In genomic region chr13:97224544-97225324, GRCh38 we compare ENCODE assay signal across 8 cellular contexts. TPM values are rescaled to one million over a fixed set of nuclear protein-coding genes. Genes with fewer than 3 reads are reported as not detected.
A peak's percentile ranks its signal among the peaks of the same experiment; 100 is the strongest.
DNase-seq lines count a peak whose midpoint lies in the region; ATAC-seq lines count a peak whose summit lies in the region.

No MANE protein-coding gene starts in this region.

- H3K4me3 ChIP-seq in H7 (ENCODE audit: insufficient read depth, low read depth, low read length): no peak overlapping the region

- H3K4me1 Mint-ChIP-seq in activated naive CD8-positive, alpha-beta T cell treated with anti-CD3 and anti-CD28 coated beads, Interleukin-2, amount 10 ng/mL, durations not matched to agents 7 days and 5 days: peaks cover 52% of the 10 kb centered on the region
- peaks cover 57 to 68% of the 10 kb centered on the region in 2 donors for H3K4me1 Mint-ChIP-seq in immature natural killer cell
- H3K4me1 Mint-ChIP-seq in stimulated activated memory B cell treated with anti-CD40 and anti-IgM and Interleukin-4, amounts not matched to agents 10 μg/mL and 1 μg/mL and 100 μg/mL, for 72 hours: peaks cover 52% of the 10 kb centered on the region

- POLR2A ChIA-PET in activated naive CD8-positive, alpha-beta T cell treated with anti-CD3 and anti-CD28 coated beads, Interleukin-2, amount 10 ng/mL, durations not matched to agents 7 days and 5 days (lab: Charles Lee): interaction anchor here (0.7 to 4.5 kb wide), 4 partner anchors 10 to 208 kb away, joined by 5 to 39 read pairs (median 8); partner anchors contain the start of gene RAP2A

- no peaks in the 10 kb centered on the region for H3K27me3 Mint-ChIP-seq in activated naive CD8-positive, alpha-beta T cell treated with anti-CD3 and anti-CD28 coated beads, Interleukin-2, amount 10 ng/mL, durations not matched to agents 7 days and 5 days
- peaks cover 0 to 4% (median 3%) of the 10 kb centered on the region in 3 donors for H3K27me3 Mint-ChIP-seq in immature natural killer cell (ENCODE audit: low read depth in 3 of 3)
- no peaks in the 10 kb centered on the region for H3K27me3 Mint-ChIP-seq in stimulated activated memory B cell treated with anti-CD40 and anti-IgM and Interleukin-4, amounts not matched to agents 10 μg/mL and 1 μg/mL and 100 μg/mL, for 72 hours

- DNase-seq in DMS 273 (lab: John Stamatoyannopoulos, UW; ENCODE audit: unreplicated experiment) (peak; percentile 45), DMS 273 treated with DMSO at 0.1 percent for 48 hours (lab: John Stamatoyannopoulos, UW) (no peak), NCI-H2081 treated with DMSO at 0.1 percent for 48 hours (lab: John Stamatoyannopoulos, UW) (peak; percentile 52), immature natural killer cell (peak; percentile 42 to 64 (median 46)), H7 (no peak), NCI-H187 treated with DMSO at 0.1 percent for 48 hours (lab: John Stamatoyannopoulos, UW) (no peak)
- no peak for DNase-seq in activated naive CD8-positive, alpha-beta T cell treated with anti-CD3 and anti-CD28 coated beads, Interleukin-2, amount 10 ng/mL, durations not matched to agents 7 days and 5 days

- peaks cover 59% of the 10 kb centered on the region for H3K27me3 ChIP-seq in H7 (ENCODE audit: control insufficient read depth, insufficient read depth, low read length)

- no peaks in the 10 kb centered on the region for H3K36me3 ChIP-seq in H7 (replicated peaks; ENCODE audit: control insufficient read depth, insufficient read depth, low read length)

- peak overlapping the region; percentile 87 for H3K27ac Mint-ChIP-seq in activated naive CD8-positive, alpha-beta T cell treated with anti-CD3 and anti-CD28 coated beads, Interleukin-2, amount 10 ng/mL, durations not matched to agents 7 days and 5 days
- H3K27ac Mint-ChIP-seq in immature natural killer cell: peak overlapping the region; percentile 91 to 99 (median 95)
- peak overlapping the region; percentile 79 for H3K27ac Mint-ChIP-seq in stimulated activated memory B cell treated with anti-CD40 and anti-IgM and Interleukin-4, amounts not matched to agents 10 μg/mL and 1 μg/mL and 100 μg/mL, for 72 hours

- ATAC-seq in activated naive CD8-positive, alpha-beta T cell treated with anti-CD3 and anti-CD28 coated beads, Interleukin-2, amount 10 ng/mL, durations not matched to agents 7 days and 5 days (ENCODE audit: low read depth): no peak
- no peak for ATAC-seq in stimulated activated memory B cell treated with anti-CD40 and anti-IgM and Interleukin-4, amounts not matched to agents 10 μg/mL and 1 μg/mL and 100 μg/mL, for 72 hours

- no peaks in the 10 kb centered on the region for H3K9me3 Mint-ChIP-seq in activated naive CD8-positive, alpha-beta T cell treated with anti-CD3 and anti-CD28 coated beads, Interleukin-2, amount 10 ng/mL, durations not matched to agents 7 days and 5 days
- no peaks in the 10 kb centered on the region for H3K9me3 Mint-ChIP-seq in immature natural killer cell
- H3K9me3 Mint-ChIP-seq in stimulated activated memory B cell treated with anti-CD40 and anti-IgM and Interleukin-4, amounts not matched to agents 10 μg/mL and 1 μg/mL and 100 μg/mL, for 72 hours: no peaks in the 10 kb centered on the region

- peaks cover 3% of the 10 kb centered on the region for H3K36me3 Mint-ChIP-seq in activated naive CD8-positive, alpha-beta T cell treated with anti-CD3 and anti-CD28 coated beads, Interleukin-2, amount 10 ng/mL, durations not matched to agents 7 days and 5 days
- H3K36me3 Mint-ChIP-seq in immature natural killer cell: no peaks in the 10 kb centered on the region
- H3K36me3 Mint-ChIP-seq in stimulated activated memory B cell treated with anti-CD40 and anti-IgM and Interleukin-4, amounts not matched to agents 10 μg/mL and 1 μg/mL and 100 μg/mL, for 72 hours: no peaks in the 10 kb centered on the region

- H3K4me3 Mint-ChIP-seq in activated naive CD8-positive, alpha-beta T cell treated with anti-CD3 and anti-CD28 coated beads, Interleukin-2, amount 10 ng/mL, durations not matched to agents 7 days and 5 days: peak overlapping the region; percentile 93
- H3K4me3 Mint-ChIP-seq in immature natural killer cell: peak overlapping the region; percentile 88 to 98 (median 93)
- H3K4me3 Mint-ChIP-seq in stimulated activated memory B cell treated with anti-CD40 and anti-IgM and Interleukin-4, amounts not matched to agents 10 μg/mL and 1 μg/mL and 100 μg/mL, for 72 hours: peak overlapping the region; percentile 82

RNA-seq across cellular contexts. Expression of gene MBNL2, which starts 2.6 kb away (rescaled TPM):
- 10 to 100 TPM; 17.2 to 17.9 TPM for total RNA-seq in activated naive CD8-positive, alpha-beta T cell treated with anti-CD3 and anti-CD28 coated beads, Interleukin-2, amount 10 ng/mL, durations not matched to agents 7 days and 5 days
- 10 to 100 TPM; 11.7 to 19.4 (median 18.6) TPM for polyA plus RNA-seq in immature natural killer cell
- 0.37 and 1.0 TPM in 2 replicates for total RNA-seq in H7 (2014; rRNA removed; shearing (Covaris generic))

Comparison
In these comparisons a context has a peak if more than half of its experiments do, and no peak if none do; other contexts are left out.
1. DNase-seq: peak in DMS 273 (single experiment), NCI-H2081 treated with DMSO at 0.1 percent for 48 hours (single experiment) and immature natural killer cell (3 of 3); none in DMS 273 treated with DMSO at 0.1 percent for 48 hours (single experiment), activated naive CD8-positive, alpha-beta T cell treated with anti-CD3 and anti-CD28 coated beads, Interleukin-2, amount 10 ng/mL, durations not matched to agents 7 days and 5 days (single experiment), H7 (single experiment) and NCI-H187 treated with DMSO at 0.1 percent for 48 hours (single experiment).
2. Peak in every context shown above with its lines, with median percentiles within 50 percentile points of each other: H3K27ac Mint-ChIP-seq and H3K4me3 Mint-ChIP-seq.